In the genomic region with DNA sequence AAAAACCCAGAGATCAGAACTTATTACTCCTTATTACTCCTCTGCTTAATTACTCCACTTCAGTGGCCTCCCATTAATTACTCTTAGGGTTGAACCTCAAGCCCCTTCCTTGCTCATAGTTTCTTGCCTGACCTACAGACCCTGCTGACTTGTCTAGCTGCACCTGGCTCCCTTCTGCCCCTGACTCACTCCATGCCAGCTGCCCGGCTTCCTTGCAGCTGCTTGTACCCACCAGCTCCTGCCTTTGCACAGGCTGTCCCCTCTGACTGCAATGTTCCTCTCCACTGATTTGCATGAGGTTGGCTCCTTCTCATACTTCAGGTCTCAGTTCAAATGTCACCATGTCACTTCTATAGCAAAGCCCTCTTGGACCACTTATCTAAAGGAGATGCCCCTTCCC, we compare ENCODE assay signal across 19 cellular contexts. TPM values are rescaled to one million over a fixed set of nuclear protein-coding genes. Genes with fewer than 3 reads are reported as not detected.
DNase-seq lines count a peak whose midpoint lies in the region; ATAC-seq and TF ChIP-seq lines count a peak whose summit lies in the region.
"Had no signal": no experiment of that assay in that cellular context is flagged by ENCODE, and none has a peak within 500 bp of the region (broad histone marks: within the 10 kb centered on the region; RNA-seq: fewer than 3 reads in every experiment).

No MANE protein-coding gene starts in this region.

- H3K27me3 ChIP-seq in SJCRH30 (no peaks in the 10 kb centered on the region), osteoblast (ENCODE audit: insufficient read depth, low read length) (peaks cover 22% of the 10 kb centered on the region)

- H2AFZ ChIP-seq in osteoblast (ENCODE audit: low read length) = no peak overlapping the region
- H2AFZ ChIP-seq: GM23248 had no signal

- H3K79me2 ChIP-seq in osteoblast (ENCODE audit: insufficient read depth, low read length) = peaks cover 11% of the 10 kb centered on the region

- no peak overlapping the region for H3K4me2 ChIP-seq in osteoblast (ENCODE audit: insufficient read depth, low read length)

- H4K20me1 ChIP-seq in osteoblast (ENCODE audit: insufficient read depth, low read length) = no peaks in the 10 kb centered on the region

- no peak for ATAC-seq in GM21423 (IDR thresholded peaks at IDR 0.05; ENCODE audit: unreplicated experiment)
- ATAC-seq: Panc1 had no signal

- no peaks in the 10 kb centered on the region for H3K36me3 ChIP-seq in SJCRH30
- no peaks in the 10 kb centered on the region for H3K36me3 ChIP-seq in osteoblast (ENCODE audit: insufficient read depth, low read length)

- H3K4me3 ChIP-seq in SJCRH30 (no peak overlapping the region), osteoblast (ENCODE audit: insufficient read depth, low read length) (no peak overlapping the region)
- H3K4me3 ChIP-seq: GM23248 had no signal

- H3K27ac ChIP-seq in SJCRH30 (peak overlapping the region; percentile 21), osteoblast (ENCODE audit: low read depth, low read length) (no peak overlapping the region)
- H3K27ac ChIP-seq: C4-2B, GM23248 had no signal

- H3K9me3 ChIP-seq in SJCRH30 (replicated peaks) = no peaks in the 10 kb centered on the region
- H3K9me3 ChIP-seq in osteoblast (ENCODE audit: low read depth, low read length) = no peaks in the 10 kb centered on the region

- no peak for TF ChIP-seq CTCF in osteoblast (IDR thresholded peaks at IDR 0.05; ENCODE audit: extremely low read depth, low read depth, low read length)

- H3K4me1 ChIP-seq in SJCRH30 = peaks cover 21% of the 10 kb centered on the region
- H3K4me1 ChIP-seq in osteoblast (ENCODE audit: insufficient read depth, low read length) = peaks cover 23% of the 10 kb centered on the region

- DNase-seq in DMS53 (lab: John Stamatoyannopoulos, UW) (peak; percentile 44), DMS53 treated with DMSO at 0.1 percent for 48 hours (lab: John Stamatoyannopoulos, UW; ENCODE audit: unreplicated experiment) (no peak), LHCN-M2 (ENCODE audit: low read depth) (peak; percentile 91), SJCRH30 (peak; percentile 65 to 72), osteoblast (ENCODE audit: insufficient read length, low spot score, missing footprints) (peak; percentile 80), NCI-H446 treated with DMSO at 0.1 percent for 48 hours (lab: John Stamatoyannopoulos, UW) (no peak), hypothalamus (lab: John Stamatoyannopoulos, UW) (no peak)
- DNase-seq: 8988T; DND-41; GM23248; HCEC 1CT; KG1; NCI-H1105 treated with DMSO at 0.1 percent for 48 hours; NCI-H2029 treated with DMSO at 0.1 percent for 48 hours; NCI-H2171 treated with DMSO at 0.1 percent for 48 hours; NK-92 treated with Interleukin-12 subunit alpha and Interleukin-12 subunit beta, amount 100 ng/mL, for 24 hours had no signal

RNA-seq across cellular contexts. Expression of a gene that starts 1.9 kb away (rescaled TPM):
- total RNA-seq in LHCN-M2 (2014; rRNA removed) (86.0 and 96.7 TPM in 2 replicates), osteoblast (9.4 and 16.2 TPM in 2 replicates)
- polyA plus RNA-seq in LHCN-M2 (2012) = 6.0 TPM
- total RNA-seq in SJCRH30 (2014; rRNA removed; shearing (Covaris generic)) = 12.3 and 16.3 TPM in 2 replicates

RNA-seq across cellular contexts. Expression of a gene that starts 3.7 kb away (rescaled TPM):
- 32.4 and 33.3 TPM in 2 replicates for total RNA-seq in LHCN-M2 (2014; rRNA removed)
- polyA plus RNA-seq in LHCN-M2 (2012) = 32.6 TPM
- 18.9 and 25.4 TPM in 2 replicates for total RNA-seq in SJCRH30 (2014; rRNA removed; shearing (Covaris generic))
- total RNA-seq in osteoblast = 23.5 and 25.6 TPM in 2 replicates

RNA-seq across cellular contexts. Expression of a gene that starts 52.8 kb away (rescaled TPM):
- 51.9 and 55.9 TPM in 2 replicates for total RNA-seq in LHCN-M2 (2014; rRNA removed)
- 46.7 TPM for polyA plus RNA-seq in LHCN-M2 (2012)
- total RNA-seq in SJCRH30 (2014; rRNA removed; shearing (Covaris generic)) = 93.6 and 102 TPM in 2 replicates
- 27.9 and 30.4 TPM in 2 replicates for total RNA-seq in osteoblast

Comparison
In these comparisons a context has a peak if more than half of its experiments do, and no peak if none do; other contexts are left out.
1. DNase-seq: peak in DMS53 (single experiment), LHCN-M2 (single experiment), SJCRH30 (2 of 2) and osteoblast (single experiment); none in DMS53 treated with DMSO at 0.1 percent for 48 hours (single experiment), NCI-H446 treated with DMSO at 0.1 percent for 48 hours (single experiment) and hypothalamus (0 of 51).